ENCODE assay signal across 15 cellular contexts in the genomic region with DNA sequence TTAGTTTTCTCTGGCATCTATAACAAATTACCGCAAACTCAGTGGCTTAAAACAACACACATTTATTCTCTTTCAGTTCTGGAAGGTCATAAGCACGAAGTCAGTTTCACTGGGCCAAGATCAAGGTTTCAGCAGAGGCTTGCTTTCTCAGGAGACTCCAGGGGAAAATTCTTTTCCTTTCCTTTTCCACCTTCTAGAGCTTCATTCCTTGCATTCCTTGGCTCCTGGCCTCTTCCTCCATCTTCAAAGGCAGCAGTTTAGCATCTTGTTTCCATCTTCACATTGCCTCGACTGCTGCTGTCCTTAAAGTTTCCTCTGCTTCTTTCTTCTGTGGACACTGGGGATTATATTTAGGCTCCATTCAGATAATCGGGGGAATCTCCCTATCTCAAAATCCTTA.
DNase-seq lines count a peak whose midpoint lies in the region; ATAC-seq and TF ChIP-seq lines count a peak whose summit lies in the region.
"Had no signal": no experiment of that assay in that cellular context is flagged by ENCODE, and none has a peak within 500 bp of the region (broad histone marks: within the 10 kb centered on the region; RNA-seq: fewer than 3 reads in every experiment).

No MANE protein-coding gene starts in this region.

- in situ Hi-C loops in IMR-90 (cut with MboI; ENCODE audit: low sequenced_read_pairs): loop anchor here (25.0 kb wide), 1 partner anchor 688 kb away; no protein-coding TSS in a partner anchor

- no peak for ATAC-seq in IMR-90 (ENCODE audit: low read depth)
- ATAC-seq: Panc1 had no signal

- H3K79me1 ChIP-seq in IMR-90 (ENCODE audit: low read depth in 1 of 2, low read length in 2 of 2): no peaks in the 10 kb centered on the region

- H3K9ac ChIP-seq in IMR-90 (ENCODE audit: low read depth, low read length): no peak overlapping the region

- H3K9me3 ChIP-seq in IMR-90 (ENCODE audit: control insufficient read depth, insufficient read depth, low read length): peaks cover 2% of the 10 kb centered on the region; the same call in 1 of the 2 replicates
- H3K9me3 ChIP-seq in tibial artery: no peaks in the 10 kb centered on the region

- H4K8ac ChIP-seq in IMR-90 (ENCODE audit: low read depth in 2 of 2, low read length in 2 of 2): no peak overlapping the region

- no peak for TF ChIP-seq POLR2A in IMR-90 (IDR thresholded peaks at IDR 0.05; ENCODE audit: low read depth, low read length)

- no peak overlapping the region for H2BK5ac ChIP-seq in IMR-90 (ENCODE audit: low read depth, low read length, poor library complexity, severe bottlenecking)

- TF ChIP-seq CTCF in IMR-90 (conservative IDR thresholded peaks at IDR 0.05; ENCODE audit: low read depth, low read length): no peak
- no peak for TF ChIP-seq CTCF in fibroblast of the aortic adventitia (IDR thresholded peaks at IDR 0.05; ENCODE audit: insufficient read depth, low read length)
- no peak for TF ChIP-seq CTCF in tibial artery (IDR thresholded peaks at IDR 0.05)

- H2BK15ac ChIP-seq in IMR-90 (ENCODE audit: low read depth, low read length): no peak overlapping the region

- H3K4me3 ChIP-seq in IMR-90 (ENCODE audit: insufficient read depth, low read depth, low read length) (no peak overlapping the region), fibroblast of the aortic adventitia (ENCODE audit: low read depth, low read length) (no peak overlapping the region), tibial artery (peak overlapping the region; percentile 21 to 35)

- no peak overlapping the region for H2BK20ac ChIP-seq in IMR-90 (ENCODE audit: low read depth, low read length)

- TF ChIP-seq RAD21 in IMR-90 (IDR thresholded peaks at IDR 0.05; ENCODE audit: low read length): no peak

- no peak overlapping the region for H3K4ac ChIP-seq in IMR-90 (ENCODE audit: low read depth, low read length)

- no peak overlapping the region for H2AK5ac ChIP-seq in IMR-90 (ENCODE audit: low read depth, low read length)

- no peaks in the 10 kb centered on the region for H4K20me1 ChIP-seq in IMR-90 (ENCODE audit: insufficient read depth, low read length)

- no peak overlapping the region for H2BK120ac ChIP-seq in IMR-90 (ENCODE audit: low read depth, low read length)

- 100% methylated on average over 1 of the region's 4 CpGs; no CpG with 5 or more reads in 1 of the 2 experiments for WGBS in IMR-90 (ENCODE audit: extremely low coverage in 2 of 2, insufficient read length in 1 of 2), 2 experiments

- no peaks in the 10 kb centered on the region; the same call in 1 of the 2 replicates for H3K9me1 ChIP-seq in IMR-90 (ENCODE audit: insufficient read depth, low read length)

- no peaks in the 10 kb centered on the region for H3K27me3 ChIP-seq in IMR-90 (ENCODE audit: control insufficient read depth, insufficient read depth, low read length)
- no peaks in the 10 kb centered on the region for H3K27me3 ChIP-seq in tibial artery

- no peak overlapping the region for H3K4me2 ChIP-seq in IMR-90 (ENCODE audit: low read depth, low read length)

- POLR2A ChIA-PET in IMR-90 (lab: Charles Lee; ENCODE audit: unreplicated experiment): no interaction called here

- intact Hi-C loops in IMR-90 (cut with micrococcal nuclease): no loop called here
- intact Hi-C loops in tibial artery (cut with DNase I; ENCODE audit: low total_unique reads): no loop called here

- dilution Hi-C loops in IMR-90 (cut with HindIII; ENCODE audit: low sequenced_read_pairs, unreplicated experiment): no loop called here

- DNase-seq in IMR-90 (peak; percentile 8), astrocyte of the hippocampus (ENCODE audit: low read depth, low spot score) (peak; percentile 59), fibroblast of the aortic adventitia (ENCODE audit: low read depth) (peak; percentile 71), tibial artery (no peak), cortex of kidney (lab: John Stamatoyannopoulos, UW) (no peak), NCI-H2227 treated with DMSO at 0.1 percent for 48 hours (lab: John Stamatoyannopoulos, UW) (no peak), GDM1 (lab: John Stamatoyannopoulos, UW) (no peak)
- DNase-seq: CD4-positive, alpha-beta memory T cell; DND-41; HFFc6; KG1; NCI-H146; NCI-H2081 treated with DMSO at 0.1 percent for 48 hours; NCI-H524 had no signal

- no peak overlapping the region for H2AFZ ChIP-seq in IMR-90 (replicated peaks; ENCODE audit: low read length, poor library complexity)

- no peak overlapping the region for H3K14ac ChIP-seq in IMR-90 (replicated peaks; ENCODE audit: low read depth, low read length)

- no peak overlapping the region for H2AK9ac ChIP-seq in IMR-90 (replicated peaks; ENCODE audit: low read depth, low read length, poor library complexity)

- H4K91ac ChIP-seq in IMR-90 (ENCODE audit: insufficient read depth, low read depth, low read length): no peak overlapping the region

- no peak overlapping the region for H3K23ac ChIP-seq in IMR-90 (ENCODE audit: low read depth, low read length)

- BruUV-seq in IMR-90 (replicated peaks; lab: Mats Ljungman, UMichigan): no TSS peak

- no peak overlapping the region for H4K5ac ChIP-seq in IMR-90 (ENCODE audit: low read depth, low read length)

- H3K18ac ChIP-seq in IMR-90 (ENCODE audit: low read depth, low read length): no peak overlapping the region

- 0 out of 2 replicates have a peak, but pooled peaks cover 1% of the 10 kb centered on the region for H3K4me1 ChIP-seq in IMR-90 (ENCODE audit: control insufficient read depth, insufficient read depth, low read length)
- H3K4me1 ChIP-seq in tibial artery: peaks cover 0 to 99% (median 16%) of the 10 kb centered on the region in 4 donors

- CTCF ChIA-PET in IMR-90 (lab: Yijun Ruan, JAX): no interaction called here

- H3K27ac ChIP-seq in IMR-90 (ENCODE audit: insufficient read depth, low read length): no peak overlapping the region
- H3K27ac ChIP-seq in tibial artery: peak overlapping the region; percentile 79 to 81

- H3K56ac ChIP-seq in IMR-90 (ENCODE audit: extremely low read depth, insufficient read depth, low read length): no peak overlapping the region

- H3K36me3 ChIP-seq in IMR-90 (ENCODE audit: control insufficient read depth, insufficient read depth, low read length) (no peaks in the 10 kb centered on the region), tibial artery (no peaks in the 10 kb centered on the region)

TF ChIP-seq in IMR-90, 13 proteins besides CTCF, POLR2A, EP300 and RAD21:
- no peak for TF ChIP-seq MAFK (IDR thresholded peaks at IDR 0.05; ENCODE audit: low read depth, low read length)
- TF ChIP-seq MXI1 (IDR thresholded peaks at IDR 0.05; ENCODE audit: borderline replicate concordance, low read depth, low read length): no peak
- TF ChIP-seq CEBPB (IDR thresholded peaks at IDR 0.05; ENCODE audit: low read depth, low read length): no peak
- TF ChIP-seq RFX5 (IDR thresholded peaks at IDR 0.05; ENCODE audit: low read depth, low read length): no peak
- TF ChIP-seq, protein P1, sequence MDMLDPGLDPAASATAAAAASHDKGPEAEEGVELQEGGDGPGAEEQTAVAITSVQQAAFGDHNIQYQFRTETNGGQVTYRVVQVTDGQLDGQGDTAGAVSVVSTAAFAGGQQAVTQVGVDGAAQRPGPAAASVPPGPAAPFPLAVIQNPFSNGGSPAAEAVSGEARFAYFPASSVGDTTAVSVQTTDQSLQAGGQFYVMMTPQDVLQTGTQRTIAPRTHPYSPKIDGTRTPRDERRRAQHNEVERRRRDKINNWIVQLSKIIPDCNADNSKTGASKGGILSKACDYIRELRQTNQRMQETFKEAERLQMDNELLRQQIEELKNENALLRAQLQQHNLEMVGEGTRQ (IDR thresholded peaks at IDR 0.05; ENCODE audit: low read depth, low read length): no peak
- TF ChIP-seq RCOR1 (IDR thresholded peaks at IDR 0.05; ENCODE audit: insufficient replicate concordance, low read length): no peak
- no peak for TF ChIP-seq NFE2L2 (IDR thresholded peaks at IDR 0.05; ENCODE audit: low read depth, low read length)
- TF ChIP-seq CHD1 (IDR thresholded peaks at IDR 0.05; ENCODE audit: low read depth, low read length): no peak
- no peak for TF ChIP-seq SMC3 (IDR thresholded peaks at IDR 0.05; ENCODE audit: low read depth, low read length)
- no peak for TF ChIP-seq MAZ (IDR thresholded peaks at IDR 0.05; ENCODE audit: borderline replicate concordance, low read depth, low read length)
- no peak for TF ChIP-seq FOS (IDR thresholded peaks at IDR 0.05; ENCODE audit: low read depth, low read length)
- TF ChIP-seq BHLHE40 (IDR thresholded peaks at IDR 0.05; ENCODE audit: low read depth, low read length): no peak
- TF ChIP-seq, protein P2, sequence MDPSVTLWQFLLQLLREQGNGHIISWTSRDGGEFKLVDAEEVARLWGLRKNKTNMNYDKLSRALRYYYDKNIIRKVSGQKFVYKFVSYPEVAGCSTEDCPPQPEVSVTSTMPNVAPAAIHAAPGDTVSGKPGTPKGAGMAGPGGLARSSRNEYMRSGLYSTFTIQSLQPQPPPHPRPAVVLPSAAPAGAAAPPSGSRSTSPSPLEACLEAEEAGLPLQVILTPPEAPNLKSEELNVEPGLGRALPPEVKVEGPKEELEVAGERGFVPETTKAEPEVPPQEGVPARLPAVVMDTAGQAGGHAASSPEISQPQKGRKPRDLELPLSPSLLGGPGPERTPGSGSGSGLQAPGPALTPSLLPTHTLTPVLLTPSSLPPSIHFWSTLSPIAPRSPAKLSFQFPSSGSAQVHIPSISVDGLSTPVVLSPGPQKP (IDR thresholded peaks at IDR 0.05; ENCODE audit: borderline replicate concordance, low read depth, low read length): no peak

Comparison
In these comparisons a context has a peak if more than half of its experiments do, and no peak if none do; other contexts are left out.
1. DNase-seq: peak in IMR-90 (single experiment), astrocyte of the hippocampus (single experiment) and fibroblast of the aortic adventitia (single experiment); none in tibial artery (0 of 2), cortex of kidney (single experiment), NCI-H2227 treated with DMSO at 0.1 percent for 48 hours (single experiment) and GDM1 (single experiment).
2. H3K4me3 ChIP-seq: peak in tibial artery (2 of 2); none in IMR-90 (single experiment) and fibroblast of the aortic adventitia (single experiment).